Comparison of ENCODE assay signal across 25 cellular contexts in genomic region chr17:35548213-35548810, GRCh38. TPM values are rescaled to one million over a fixed set of nuclear protein-coding genes. Genes with fewer than 3 reads are reported as not detected.
DNase-seq lines count a peak whose midpoint lies in the region; ATAC-seq, FAIRE-seq and TF ChIP-seq lines count a peak whose summit lies in the region.
"Had no signal": no experiment of that assay in that cellular context is flagged by ENCODE, and none has a peak within 500 bp of the region (broad histone marks: within the 10 kb centered on the region; RNA-seq: fewer than 3 reads in every experiment).

No MANE protein-coding gene starts in this region.

- H3K4me3 ChIP-seq in A549: no peak overlapping the region
- no peak overlapping the region for H3K4me3 ChIP-seq in GM23248

- H3K9me3 Mint-ChIP-seq in dendritic cell treated with granulocyte-macrophage colony-stimulating factor and Interleukin-4, amounts not matched to agents 40 ng/mL and 50 ng/mL, for 4 days: no peaks in the 10 kb centered on the region
- no peaks in the 10 kb centered on the region for H3K9me3 Mint-ChIP-seq in H9

- H4K91ac ChIP-seq in H9 (ENCODE audit: insufficient read length, low read depth, low read length): no peak overlapping the region

- H3K4ac ChIP-seq in H9 (ENCODE audit: low read depth, low read length): no peak overlapping the region

- H3K79me2 ChIP-seq in GM23248 (ENCODE audit: insufficient read depth) (no peaks in the 10 kb centered on the region), H9 (ENCODE audit: insufficient read depth, low read length) (no peaks in the 10 kb centered on the region)

- peak overlapping the region; percentile 59 for H3K27ac Mint-ChIP-seq in dendritic cell treated with granulocyte-macrophage colony-stimulating factor and Interleukin-4, amounts not matched to agents 40 ng/mL and 50 ng/mL, for 4 days
- H3K27ac Mint-ChIP-seq in H9: no peak overlapping the region

- H2AFZ ChIP-seq in GM23248 (no peak overlapping the region), H9 (ENCODE audit: low read length) (no peak overlapping the region)

- TF ChIP-seq EP300 in A549 (IDR thresholded peaks at IDR 0.05): no peak

- H3K56ac ChIP-seq in H9 (ENCODE audit: insufficient read length, low read depth, low read length): no peak overlapping the region

- H2BK15ac ChIP-seq in H9 (ENCODE audit: low read depth, low read length): no peak overlapping the region

- in situ Hi-C loops in GM23248 (cut with MboI): no loop called here

- H4K5ac ChIP-seq in H9 (ENCODE audit: insufficient read length, low read depth, low read length): no peak overlapping the region

- CTCF ChIA-PET in A549 (lab: Yijun Ruan, JAX): interaction anchor here (0.6 to 7.1 kb wide), 5 partner anchors 10 to 216 kb away, joined by 3 to 37 read pairs (median 3); partner anchors contain the start of gene SLFN12L

- TF ChIP-seq RAD21 in A549 (conservative IDR thresholded peaks at IDR 0.05 in 1 of 2, IDR thresholded peaks at IDR 0.05 in 1 of 2): no peak

- H3K27ac ChIP-seq in A549 (no peak overlapping the region), GM23248 (no peak overlapping the region), H9 (ENCODE audit: insufficient read length, low read depth, low read length) (no peak overlapping the region)

- ATAC-seq in A549 (peak; percentile 14 to 32; a peak in 1 of 6 replicates), GM21515 (IDR thresholded peaks at IDR 0.05; ENCODE audit: unreplicated experiment) (no peak)
- ATAC-seq: HCT116 had no signal

- no peak overlapping the region for H3T11ph ChIP-seq in H9 (ENCODE audit: low read length)

- DNase-seq in A549 (ENCODE audit: low read depth in 1 of 2, low spot score in 1 of 2): no peak
- peak; percentile 22 for DNase-seq in Ammon's horn (ENCODE audit: low spot score)
- DNase-seq in medulla oblongata (ENCODE audit: extremely low spot score): peak; percentile 57
- DNase-seq in GM23248: no peak
- no peak for DNase-seq in H9
- DNase-seq: ACHN, Calu3, DND-41, GOT3, NCI-H1092, NCI-H1436, NCI-H187, NCI-H2081 treated with DMSO at 0.1 percent for 48 hours, NCI-H2171, NCI-H226, NCI-H510A, NCI-H69, SK-N-SH, SW 1271 had no signal

- TF ChIP-seq CTCF in A549 (IDR thresholded peaks at IDR 0.05) (no peak), H9 (conservative IDR thresholded peaks at IDR 0.05) (no peak)

- H2BK120ac ChIP-seq in H9 (ENCODE audit: low read depth, low read length, poor library complexity, severe bottlenecking): no peak overlapping the region

- H3K27me3 ChIP-seq in GM23248 (replicated peaks; ENCODE audit: insufficient read depth) (peaks cover 30% of the 10 kb centered on the region), H9 (ENCODE audit: insufficient read depth, low read length) (no peaks in the 10 kb centered on the region)

- H2AK5ac ChIP-seq in H9 (ENCODE audit: insufficient read length, low read length): no peak overlapping the region

- no peak overlapping the region for H2BK20ac ChIP-seq in H9 (ENCODE audit: low read depth, low read length, poor library complexity, severe bottlenecking)

- H3K4me1 ChIP-seq in A549: no peaks in the 10 kb centered on the region
- no peaks in the 10 kb centered on the region for H3K4me1 ChIP-seq in GM23248 (ENCODE audit: insufficient read depth)
- no peaks in the 10 kb centered on the region for H3K4me1 ChIP-seq in H9 (ENCODE audit: insufficient read depth, low read length)

- H3K18ac ChIP-seq in H9 (ENCODE audit: insufficient read length, low read depth, low read length): no peak overlapping the region

- H3K9me3 ChIP-seq in A549 (no peaks in the 10 kb centered on the region), GM23248 (ENCODE audit: low read depth) (no peaks in the 10 kb centered on the region), H9 (ENCODE audit: control insufficient read depth, low read depth, low read length) (no peaks in the 10 kb centered on the region)
- H3K9me3 ChIP-seq: SK-N-SH had no signal

- FAIRE-seq in A549 (lab: Jason Lieb, UNC): no peak
- FAIRE-seq: GM12892, GM19239 had no signal

- intact Hi-C loops in dendritic cell treated with granulocyte-macrophage colony-stimulating factor and Interleukin-4, amounts not matched to agents 40 ng/mL and 50 ng/mL, for 4 days (cut with micrococcal nuclease): no loop called here

- POLR2A ChIA-PET in A549 (lab: Yijun Ruan, JAX): no interaction called here

- WGBS in A549 (ENCODE audit: missing lambda C conversion rate): 26% methylated on average over 8 of the region's 8 CpGs
- 26 to 33% methylated on average over 8 of the region's 8 CpGs for WGBS in GM23248 (ENCODE audit: low coverage in 1 of 2, low lambda C conversion rate in 2 of 2, missing lambda C conversion rate in 2 of 2), 2 experiments
- no CpG with 5 or more reads among the region's 8 CpGs for WGBS in H9 (ENCODE audit: extremely low coverage, insufficient read length, low lambda C conversion rate)

- no peak overlapping the region for H3K4me3 Mint-ChIP-seq in dendritic cell treated with granulocyte-macrophage colony-stimulating factor and Interleukin-4, amounts not matched to agents 40 ng/mL and 50 ng/mL, for 4 days
- no peak overlapping the region for H3K4me3 Mint-ChIP-seq in H9

- no peaks in the 10 kb centered on the region for H3K9me2 ChIP-seq in GM23248 (ENCODE audit: insufficient read depth)

- no peak overlapping the region for H3K14ac ChIP-seq in H9 (ENCODE audit: insufficient read depth, low read length)

- H2BK12ac ChIP-seq in H9 (ENCODE audit: insufficient read length, low read depth, low read length): no peak overlapping the region

- H3K36me3 Mint-ChIP-seq in dendritic cell treated with granulocyte-macrophage colony-stimulating factor and Interleukin-4, amounts not matched to agents 40 ng/mL and 50 ng/mL, for 4 days (ENCODE audit: low read depth): no peaks in the 10 kb centered on the region
- no peaks in the 10 kb centered on the region for H3K36me3 Mint-ChIP-seq in H9 (ENCODE audit: insufficient read depth in 1 of 3, low read depth in 3 of 3)

- H3F3A ChIP-seq in GM23248 (ENCODE audit: insufficient read depth): no peaks in the 10 kb centered on the region

- H4K20me1 ChIP-seq in GM23248 (ENCODE audit: insufficient read depth) (no peaks in the 10 kb centered on the region), H9 (ENCODE audit: control insufficient read depth, insufficient read depth, insufficient read length) (no peaks in the 10 kb centered on the region)

- peaks cover 25% of the 10 kb centered on the region for H3K27me3 Mint-ChIP-seq in dendritic cell treated with granulocyte-macrophage colony-stimulating factor and Interleukin-4, amounts not matched to agents 40 ng/mL and 50 ng/mL, for 4 days
- H3K27me3 Mint-ChIP-seq in H9 (ENCODE audit: low read depth): peaks cover 29% of the 10 kb centered on the region

- no peak overlapping the region for H2BK5ac ChIP-seq in H9 (ENCODE audit: insufficient read length, low read length)

- H3K23ac ChIP-seq in H9 (ENCODE audit: insufficient read length, low read depth, low read length): no peak overlapping the region

- no peak for TF ChIP-seq POLR2A in A549 (IDR thresholded peaks at IDR 0.05; ENCODE audit: low read length)

- peaks cover 34% of the 10 kb centered on the region for H3K4me1 Mint-ChIP-seq in dendritic cell treated with granulocyte-macrophage colony-stimulating factor and Interleukin-4, amounts not matched to agents 40 ng/mL and 50 ng/mL, for 4 days (ENCODE audit: low read depth)
- H3K4me1 Mint-ChIP-seq in H9: peaks cover 9% of the 10 kb centered on the region in 2 experiments

- no peak overlapping the region for H4K8ac ChIP-seq in H9 (replicated peaks; ENCODE audit: insufficient read length, low read depth, low read length)

- H3K36me3 ChIP-seq in GM23248 (ENCODE audit: low read depth): no peaks in the 10 kb centered on the region

- H3K9ac ChIP-seq in GM23248: no peak overlapping the region
- H3K9ac ChIP-seq in H9 (ENCODE audit: extremely low read depth, insufficient read length, low read length): no peak overlapping the region
- H3K9ac ChIP-seq: SK-N-SH had no signal

- H3K4me2 ChIP-seq in A549 (no peak overlapping the region), GM23248 (ENCODE audit: unreplicated experiment) (no peak overlapping the region), H9 (ENCODE audit: insufficient read depth, insufficient read length, low read length) (no peak overlapping the region)
- H3K4me2 ChIP-seq: SK-N-SH had no signal

- no peaks in the 10 kb centered on the region for H3K79me1 ChIP-seq in H9 (ENCODE audit: insufficient read depth, low read depth, low read length, poor library complexity, severe bottlenecking)

- H3K23me2 ChIP-seq in H9 (ENCODE audit: insufficient read length, low read depth, low read length, poor library complexity, severe bottlenecking): no peaks in the 10 kb centered on the region

RNA-seq across cellular contexts. Expression of gene SLFN12L, which starts 10.8 kb away (rescaled TPM):
- not detected in 2 replicates for polyA plus RNA-seq in A549 (2011; rRNA removed)
- not detected in 2 replicates for polyA plus RNA-seq in A549 (2012; cell fraction: cytosol; rRNA removed)
- polyA plus RNA-seq in A549 (2012; cell fraction: nucleus; rRNA removed): not detected in 2 replicates
- not detected in 3 replicates for polyA plus RNA-seq in A549 (2017; fragmentation: RNase III; extraction: RNeasy Plus Mini Kit Qiagen cat#74134 plus additional on column Dnase treatment)
- polyA minus RNA-seq in A549 (2011; rRNA and poly(A)+ RNA removed): 0.10 TPM in 1 of 2 replicates, not detected in the other
- 0.11 TPM in 1 of 2 replicates, not detected in the other for total RNA-seq in GM23248 (2014; rRNA removed; shearing (Covaris generic))
- not detected in 2 replicates for polyA plus RNA-seq in GM23248 (2016; fragmentation: Nextera tagmentation; extraction: Ambion mirVana)
- not detected in 2 replicates for total RNA-seq in H9 (2021)
- polyA plus RNA-seq: BJ, SK-N-SH had no signal

RNA-seq across cellular contexts. Expression of gene SLFN14, which starts 12.3 kb away (rescaled TPM):
- polyA plus RNA-seq in A549 (2011; rRNA removed) (not detected in 2 replicates), A549 (2017; fragmentation: RNase III; extraction: RNeasy Plus Mini Kit Qiagen cat#74134 plus additional on column Dnase treatment) (not detected in 3 replicates), GM23248 (2016; fragmentation: Nextera tagmentation; extraction: Ambion mirVana) (not detected in 2 replicates)
- polyA plus RNA-seq in A549 (2012; cell fraction: cytosol; rRNA removed): not detected in 2 replicates
- polyA plus RNA-seq in A549 (2012; cell fraction: nucleus; rRNA removed): not detected in 2 replicates
- not detected in 2 replicates for polyA minus RNA-seq in A549 (2011; rRNA and poly(A)+ RNA removed)
- not detected in 2 replicates for total RNA-seq in GM23248 (2014; rRNA removed; shearing (Covaris generic))
- total RNA-seq in H9 (2021): not detected in 2 replicates
- total RNA-seq: Calu3 had no signal
- polyA plus RNA-seq: BJ, SK-N-SH had no signal

RNA-seq across cellular contexts. Expression of gene PEX12, which starts 30.1 kb away (rescaled TPM):
- polyA plus RNA-seq in A549 (2011; rRNA removed) (11.2 and 15.0 TPM in 2 replicates), A549 (2017; fragmentation: RNase III; extraction: RNeasy Plus Mini Kit Qiagen cat#74134 plus additional on column Dnase treatment) (4.3 to 4.7 TPM (median 4.6 TPM) in 3 replicates), GM23248 (2016; fragmentation: Nextera tagmentation; extraction: Ambion mirVana) (6.3 and 6.7 TPM in 2 replicates)
- 2.6 and 2.9 TPM in 2 replicates for polyA plus RNA-seq in A549 (2012; cell fraction: cytosol; rRNA removed)
- polyA plus RNA-seq in A549 (2012; cell fraction: nucleus; rRNA removed): 2.6 and 2.7 TPM in 2 replicates
- polyA minus RNA-seq in A549 (2011; rRNA and poly(A)+ RNA removed): 10.3 and 10.9 TPM in 2 replicates
- total RNA-seq in GM23248 (2014; rRNA removed; shearing (Covaris generic)): 7.9 and 10.1 TPM in 2 replicates
- 5.4 and 5.8 TPM in 2 replicates for total RNA-seq in H9 (2021)

RNA-seq across cellular contexts. Expression of gene AP2B1, which starts 38.8 kb away (rescaled TPM):
- 278 and 309 TPM in 2 replicates for polyA plus RNA-seq in A549 (2011; rRNA removed)
- 83.4 and 99.0 TPM in 2 replicates for polyA plus RNA-seq in A549 (2012; cell fraction: cytosol; rRNA removed)
- 76.2 and 97.3 TPM in 2 replicates for polyA plus RNA-seq in A549 (2012; cell fraction: nucleus; rRNA removed)
- polyA plus RNA-seq in A549 (2017; fragmentation: RNase III; extraction: RNeasy Plus Mini Kit Qiagen cat#74134 plus additional on column Dnase treatment): 110 to 139 TPM (median 114 TPM) in 3 replicates
- 339 and 362 TPM in 2 replicates for polyA minus RNA-seq in A549 (2011; rRNA and poly(A)+ RNA removed)
- 67.3 and 72.4 TPM in 2 replicates for total RNA-seq in GM23248 (2014; rRNA removed; shearing (Covaris generic))
- polyA plus RNA-seq in GM23248 (2016; fragmentation: Nextera tagmentation; extraction: Ambion mirVana): 85.9 and 92.6 TPM in 2 replicates
- total RNA-seq in H9 (2021): 208 and 217 TPM in 2 replicates

Comparison
In these comparisons a context has a peak if more than half of its experiments do, and no peak if none do; other contexts are left out.
1. DNase-seq: peak in Ammon's horn (single experiment) and medulla oblongata (single experiment); none in A549 (0 of 2), GM23248 (single experiment) and H9 (single experiment).